In the genomic region with DNA sequence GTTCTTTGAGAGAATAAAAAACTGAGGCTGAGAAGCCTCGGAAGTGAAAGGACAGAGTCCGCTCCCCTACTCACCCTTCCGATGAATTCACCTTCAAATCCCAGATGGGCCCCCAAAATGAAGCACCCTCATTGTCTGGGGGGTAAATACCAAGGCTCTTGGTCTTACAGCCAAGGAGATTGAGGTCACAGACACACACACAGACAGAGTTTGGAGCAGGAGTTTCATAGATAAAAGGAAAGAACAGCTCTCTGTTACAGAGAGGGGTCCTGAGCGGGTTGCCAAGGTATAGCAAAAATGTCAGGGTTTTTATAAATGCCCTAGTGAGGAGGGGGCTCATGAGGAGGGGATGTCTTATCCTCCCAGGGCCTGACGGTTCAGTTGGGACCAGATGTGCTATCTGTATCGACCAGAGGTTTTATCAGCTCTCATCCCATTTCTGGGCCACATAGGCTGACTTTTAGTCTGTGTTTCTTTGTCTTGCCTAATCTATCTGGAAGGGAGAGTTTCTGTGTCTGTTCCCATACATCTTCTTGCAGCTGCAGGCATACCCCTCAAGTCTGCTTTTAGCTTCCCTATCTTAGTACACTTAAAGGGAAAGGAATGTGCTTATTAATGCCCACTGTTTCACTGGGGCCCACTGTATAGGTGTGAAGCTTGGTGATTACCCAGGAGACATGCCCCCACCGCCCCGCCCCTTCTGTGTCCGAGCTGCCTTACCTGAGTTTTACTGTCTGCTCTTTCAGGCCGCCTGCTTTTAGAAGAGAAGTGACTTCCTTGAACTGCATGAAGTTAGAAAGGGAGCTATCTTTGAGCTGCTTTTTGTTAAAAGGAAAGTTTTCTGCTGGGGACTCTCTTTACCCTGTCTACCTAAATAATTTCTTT, we compare ENCODE assay signal across 2 cellular contexts.
TF ChIP-seq lines count a peak whose summit lies in the region.

No MANE protein-coding gene starts in this region.

TF ChIP-seq in GM23338, 12 proteins besides CTCF, POLR2A, EP300 and RAD21:
- TF ChIP-seq, protein P1, sequence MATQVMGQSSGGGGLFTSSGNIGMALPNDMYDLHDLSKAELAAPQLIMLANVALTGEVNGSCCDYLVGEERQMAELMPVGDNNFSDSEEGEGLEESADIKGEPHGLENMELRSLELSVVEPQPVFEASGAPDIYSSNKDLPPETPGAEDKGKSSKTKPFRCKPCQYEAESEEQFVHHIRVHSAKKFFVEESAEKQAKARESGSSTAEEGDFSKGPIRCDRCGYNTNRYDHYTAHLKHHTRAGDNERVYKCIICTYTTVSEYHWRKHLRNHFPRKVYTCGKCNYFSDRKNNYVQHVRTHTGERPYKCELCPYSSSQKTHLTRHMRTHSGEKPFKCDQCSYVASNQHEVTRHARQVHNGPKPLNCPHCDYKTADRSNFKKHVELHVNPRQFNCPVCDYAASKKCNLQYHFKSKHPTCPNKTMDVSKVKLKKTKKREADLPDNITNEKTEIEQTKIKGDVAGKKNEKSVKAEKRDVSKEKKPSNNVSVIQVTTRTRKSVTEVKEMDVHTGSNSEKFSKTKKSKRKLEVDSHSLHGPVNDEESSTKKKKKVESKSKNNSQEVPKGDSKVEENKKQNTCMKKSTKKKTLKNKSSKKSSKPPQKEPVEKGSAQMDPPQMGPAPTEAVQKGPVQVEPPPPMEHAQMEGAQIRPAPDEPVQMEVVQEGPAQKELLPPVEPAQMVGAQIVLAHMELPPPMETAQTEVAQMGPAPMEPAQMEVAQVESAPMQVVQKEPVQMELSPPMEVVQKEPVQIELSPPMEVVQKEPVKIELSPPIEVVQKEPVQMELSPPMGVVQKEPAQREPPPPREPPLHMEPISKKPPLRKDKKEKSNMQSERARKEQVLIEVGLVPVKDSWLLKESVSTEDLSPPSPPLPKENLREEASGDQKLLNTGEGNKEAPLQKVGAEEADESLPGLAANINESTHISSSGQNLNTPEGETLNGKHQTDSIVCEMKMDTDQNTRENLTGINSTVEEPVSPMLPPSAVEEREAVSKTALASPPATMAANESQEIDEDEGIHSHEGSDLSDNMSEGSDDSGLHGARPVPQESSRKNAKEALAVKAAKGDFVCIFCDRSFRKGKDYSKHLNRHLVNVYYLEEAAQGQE (IDR thresholded peaks at IDR 0.05; ENCODE audit: unreplicated experiment) = no peak
- TF ChIP-seq CREB1 (CRISPR knock-in tag; IDR thresholded peaks at IDR 0.05; ENCODE audit: low read depth) = no peak
- no peak for TF ChIP-seq STAT1 (IDR thresholded peaks at IDR 0.05; ENCODE audit: unreplicated experiment)
- TF ChIP-seq ZNF114 (CRISPR knock-in tag; IDR thresholded peaks at IDR 0.05) = no peak

TF ChIP-seq in K562, 482 proteins besides CTCF, POLR2A, EP300 and RAD21 (continues in another document):
- TF ChIP-seq, protein P2, sequence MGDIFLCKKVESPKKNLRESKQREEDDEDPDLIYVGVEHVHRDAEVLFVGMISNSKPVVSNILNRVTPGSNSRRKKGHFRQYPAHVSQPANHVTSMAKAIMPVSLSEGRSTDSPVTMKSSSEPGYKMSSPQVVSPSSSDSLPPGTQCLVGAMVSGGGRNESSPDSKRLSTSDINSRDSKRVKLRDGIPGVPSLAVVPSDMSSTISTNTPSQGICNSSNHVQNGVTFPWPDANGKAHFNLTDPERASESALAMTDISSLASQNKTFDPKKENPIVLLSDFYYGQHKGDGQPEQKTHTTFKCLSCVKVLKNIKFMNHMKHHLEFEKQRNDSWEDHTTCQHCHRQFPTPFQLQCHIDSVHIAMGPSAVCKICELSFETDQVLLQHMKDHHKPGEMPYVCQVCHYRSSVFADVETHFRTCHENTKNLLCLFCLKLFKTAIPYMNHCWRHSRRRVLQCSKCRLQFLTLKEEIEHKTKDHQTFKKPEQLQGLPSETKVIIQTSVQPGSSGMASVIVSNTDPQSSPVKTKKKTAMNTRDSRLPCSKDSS (IDR thresholded peaks at IDR 0.05; ENCODE audit: low read depth, partially characterized antibody) = no peak
- TF ChIP-seq POLR2G (IDR thresholded peaks at IDR 0.05; ENCODE audit: low read depth, low read length) (no peak), FOXJ3 (CRISPR knock-in tag; IDR thresholded peaks at IDR 0.05) (no peak), ZNF436 (CRISPR knock-in tag; IDR thresholded peaks at IDR 0.05) (no peak), SNRNP70 (optimal IDR thresholded peaks at IDR 0.05; ENCODE audit: low read depth, low read length) (no peak), NONO (IDR thresholded peaks at IDR 0.05; ENCODE audit: low read depth in 2 of 2, low read length in 1 of 2) (no peak), STAT5A (IDR thresholded peaks at IDR 0.05; ENCODE audit: borderline replicate concordance, low read length) (peak; percentile 64; the same call in 1 of the 2 replicates), MEIS2 (IDR thresholded peaks at IDR 0.05; ENCODE audit: partially characterized antibody) (no peak), ZNF830 (CRISPR knock-in tag; IDR thresholded peaks at IDR 0.05) (no peak), SMARCE1 (IDR thresholded peaks at IDR 0.05) (peak; percentile 73; the same call in 1 of the 2 replicates), FOS (IDR thresholded peaks at IDR 0.05; ENCODE audit: extremely low read depth, insufficient read length) (no peak), TCF7L2 (IDR thresholded peaks at IDR 0.05; ENCODE audit: low read depth, low read length) (no peak), ZNF134 (CRISPR knock-in tag; conservative IDR thresholded peaks at IDR 0.05) (no peak), ZNF57 (CRISPR knock-in tag; IDR thresholded peaks at IDR 0.05) (no peak), HDAC2 (IDR thresholded peaks at IDR 0.05) (no peak), ZNF707 (CRISPR knock-in tag; conservative IDR thresholded peaks at IDR 0.05) (no peak), MAFK (IDR thresholded peaks at IDR 0.05; ENCODE audit: low read length) (no peak)
- TF ChIP-seq, protein P3, sequence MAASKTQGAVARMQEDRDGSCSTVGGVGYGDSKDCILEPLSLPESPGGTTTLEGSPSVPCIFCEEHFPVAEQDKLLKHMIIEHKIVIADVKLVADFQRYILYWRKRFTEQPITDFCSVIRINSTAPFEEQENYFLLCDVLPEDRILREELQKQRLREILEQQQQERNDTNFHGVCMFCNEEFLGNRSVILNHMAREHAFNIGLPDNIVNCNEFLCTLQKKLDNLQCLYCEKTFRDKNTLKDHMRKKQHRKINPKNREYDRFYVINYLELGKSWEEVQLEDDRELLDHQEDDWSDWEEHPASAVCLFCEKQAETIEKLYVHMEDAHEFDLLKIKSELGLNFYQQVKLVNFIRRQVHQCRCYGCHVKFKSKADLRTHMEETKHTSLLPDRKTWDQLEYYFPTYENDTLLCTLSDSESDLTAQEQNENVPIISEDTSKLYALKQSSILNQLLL (CRISPR knock-in tag; IDR thresholded peaks at IDR 0.05; ENCODE audit: borderline replicate concordance) = no peak
- TF ChIP-seq, protein P4, sequence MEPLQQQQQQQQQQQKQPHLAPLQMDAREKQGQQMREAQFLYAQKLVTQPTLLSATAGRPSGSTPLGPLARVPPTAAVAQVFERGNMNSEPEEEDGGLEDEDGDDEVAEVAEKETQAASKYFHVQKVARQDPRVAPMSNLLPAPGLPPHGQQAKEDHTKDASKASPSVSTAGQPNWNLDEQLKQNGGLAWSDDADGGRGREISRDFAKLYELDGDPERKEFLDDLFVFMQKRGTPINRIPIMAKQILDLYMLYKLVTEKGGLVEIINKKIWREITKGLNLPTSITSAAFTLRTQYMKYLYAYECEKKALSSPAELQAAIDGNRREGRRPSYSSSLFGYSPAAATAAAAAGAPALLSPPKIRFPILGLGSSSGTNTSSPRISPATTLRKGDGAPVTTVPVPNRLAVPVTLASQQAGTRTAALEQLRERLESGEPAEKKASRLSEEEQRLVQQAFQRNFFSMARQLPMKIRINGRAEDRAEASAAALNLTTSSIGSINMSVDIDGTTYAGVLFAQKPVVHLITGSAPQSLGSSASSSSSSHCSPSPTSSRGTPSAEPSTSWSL (CRISPR knock-in tag; IDR thresholded peaks at IDR 0.05; ENCODE audit: borderline replicate concordance) = 0 out of 2 replicates have a peak, but pooled peaks have one; percentile 5
- TF ChIP-seq, protein P5, sequence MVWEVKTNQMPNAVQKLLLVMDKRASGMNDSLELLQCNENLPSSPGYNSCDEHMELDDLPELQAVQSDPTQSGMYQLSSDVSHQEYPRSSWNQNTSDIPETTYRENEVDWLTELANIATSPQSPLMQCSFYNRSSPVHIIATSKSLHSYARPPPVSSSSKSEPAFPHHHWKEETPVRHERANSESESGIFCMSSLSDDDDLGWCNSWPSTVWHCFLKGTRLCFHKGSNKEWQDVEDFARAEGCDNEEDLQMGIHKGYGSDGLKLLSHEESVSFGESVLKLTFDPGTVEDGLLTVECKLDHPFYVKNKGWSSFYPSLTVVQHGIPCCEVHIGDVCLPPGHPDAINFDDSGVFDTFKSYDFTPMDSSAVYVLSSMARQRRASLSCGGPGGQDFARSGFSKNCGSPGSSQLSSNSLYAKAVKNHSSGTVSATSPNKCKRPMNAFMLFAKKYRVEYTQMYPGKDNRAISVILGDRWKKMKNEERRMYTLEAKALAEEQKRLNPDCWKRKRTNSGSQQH (CRISPR knock-in tag; IDR thresholded peaks at IDR 0.05) = no peak
- TF ChIP-seq, protein P6, sequence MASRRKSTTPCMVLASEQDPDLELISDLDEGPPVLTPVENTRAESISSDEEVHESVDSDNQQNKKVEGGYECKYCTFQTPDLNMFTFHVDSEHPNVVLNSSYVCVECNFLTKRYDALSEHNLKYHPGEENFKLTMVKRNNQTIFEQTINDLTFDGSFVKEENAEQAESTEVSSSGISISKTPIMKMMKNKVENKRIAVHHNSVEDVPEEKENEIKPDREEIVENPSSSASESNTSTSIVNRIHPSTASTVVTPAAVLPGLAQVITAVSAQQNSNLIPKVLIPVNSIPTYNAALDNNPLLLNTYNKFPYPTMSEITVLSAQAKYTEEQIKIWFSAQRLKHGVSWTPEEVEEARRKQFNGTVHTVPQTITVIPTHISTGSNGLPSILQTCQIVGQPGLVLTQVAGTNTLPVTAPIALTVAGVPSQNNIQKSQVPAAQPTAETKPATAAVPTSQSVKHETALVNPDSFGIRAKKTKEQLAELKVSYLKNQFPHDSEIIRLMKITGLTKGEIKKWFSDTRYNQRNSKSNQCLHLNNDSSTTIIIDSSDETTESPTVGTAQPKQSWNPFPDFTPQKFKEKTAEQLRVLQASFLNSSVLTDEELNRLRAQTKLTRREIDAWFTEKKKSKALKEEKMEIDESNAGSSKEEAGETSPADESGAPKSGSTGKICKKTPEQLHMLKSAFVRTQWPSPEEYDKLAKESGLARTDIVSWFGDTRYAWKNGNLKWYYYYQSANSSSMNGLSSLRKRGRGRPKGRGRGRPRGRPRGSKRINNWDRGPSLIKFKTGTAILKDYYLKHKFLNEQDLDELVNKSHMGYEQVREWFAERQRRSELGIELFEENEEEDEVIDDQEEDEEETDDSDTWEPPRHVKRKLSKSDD (conservative IDR thresholded peaks at IDR 0.05; ENCODE audit: low read length) = no peak
- TF ChIP-seq, protein P7, sequence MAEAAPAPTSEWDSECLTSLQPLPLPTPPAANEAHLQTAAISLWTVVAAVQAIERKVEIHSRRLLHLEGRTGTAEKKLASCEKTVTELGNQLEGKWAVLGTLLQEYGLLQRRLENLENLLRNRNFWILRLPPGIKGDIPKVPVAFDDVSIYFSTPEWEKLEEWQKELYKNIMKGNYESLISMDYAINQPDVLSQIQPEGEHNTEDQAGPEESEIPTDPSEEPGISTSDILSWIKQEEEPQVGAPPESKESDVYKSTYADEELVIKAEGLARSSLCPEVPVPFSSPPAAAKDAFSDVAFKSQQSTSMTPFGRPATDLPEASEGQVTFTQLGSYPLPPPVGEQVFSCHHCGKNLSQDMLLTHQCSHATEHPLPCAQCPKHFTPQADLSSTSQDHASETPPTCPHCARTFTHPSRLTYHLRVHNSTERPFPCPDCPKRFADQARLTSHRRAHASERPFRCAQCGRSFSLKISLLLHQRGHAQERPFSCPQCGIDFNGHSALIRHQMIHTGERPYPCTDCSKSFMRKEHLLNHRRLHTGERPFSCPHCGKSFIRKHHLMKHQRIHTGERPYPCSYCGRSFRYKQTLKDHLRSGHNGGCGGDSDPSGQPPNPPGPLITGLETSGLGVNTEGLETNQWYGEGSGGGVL (CRISPR knock-in tag; IDR thresholded peaks at IDR 0.05) = no peak
- TF ChIP-seq, protein P8, sequence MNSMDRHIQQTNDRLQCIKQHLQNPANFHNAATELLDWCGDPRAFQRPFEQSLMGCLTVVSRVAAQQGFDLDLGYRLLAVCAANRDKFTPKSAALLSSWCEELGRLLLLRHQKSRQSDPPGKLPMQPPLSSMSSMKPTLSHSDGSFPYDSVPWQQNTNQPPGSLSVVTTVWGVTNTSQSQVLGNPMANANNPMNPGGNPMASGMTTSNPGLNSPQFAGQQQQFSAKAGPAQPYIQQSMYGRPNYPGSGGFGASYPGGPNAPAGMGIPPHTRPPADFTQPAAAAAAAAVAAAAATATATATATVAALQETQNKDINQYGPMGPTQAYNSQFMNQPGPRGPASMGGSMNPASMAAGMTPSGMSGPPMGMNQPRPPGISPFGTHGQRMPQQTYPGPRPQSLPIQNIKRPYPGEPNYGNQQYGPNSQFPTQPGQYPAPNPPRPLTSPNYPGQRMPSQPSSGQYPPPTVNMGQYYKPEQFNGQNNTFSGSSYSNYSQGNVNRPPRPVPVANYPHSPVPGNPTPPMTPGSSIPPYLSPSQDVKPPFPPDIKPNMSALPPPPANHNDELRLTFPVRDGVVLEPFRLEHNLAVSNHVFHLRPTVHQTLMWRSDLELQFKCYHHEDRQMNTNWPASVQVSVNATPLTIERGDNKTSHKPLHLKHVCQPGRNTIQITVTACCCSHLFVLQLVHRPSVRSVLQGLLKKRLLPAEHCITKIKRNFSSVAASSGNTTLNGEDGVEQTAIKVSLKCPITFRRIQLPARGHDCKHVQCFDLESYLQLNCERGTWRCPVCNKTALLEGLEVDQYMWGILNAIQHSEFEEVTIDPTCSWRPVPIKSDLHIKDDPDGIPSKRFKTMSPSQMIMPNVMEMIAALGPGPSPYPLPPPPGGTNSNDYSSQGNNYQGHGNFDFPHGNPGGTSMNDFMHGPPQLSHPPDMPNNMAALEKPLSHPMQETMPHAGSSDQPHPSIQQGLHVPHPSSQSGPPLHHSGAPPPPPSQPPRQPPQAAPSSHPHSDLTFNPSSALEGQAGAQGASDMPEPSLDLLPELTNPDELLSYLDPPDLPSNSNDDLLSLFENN (IDR thresholded peaks at IDR 0.05; ENCODE audit: low read depth in 2 of 2, low read length in 2 of 2) = peak in 1 of 2 experiments; percentile 42; a peak in 1 of 4 replicates
- TF ChIP-seq, protein P9, sequence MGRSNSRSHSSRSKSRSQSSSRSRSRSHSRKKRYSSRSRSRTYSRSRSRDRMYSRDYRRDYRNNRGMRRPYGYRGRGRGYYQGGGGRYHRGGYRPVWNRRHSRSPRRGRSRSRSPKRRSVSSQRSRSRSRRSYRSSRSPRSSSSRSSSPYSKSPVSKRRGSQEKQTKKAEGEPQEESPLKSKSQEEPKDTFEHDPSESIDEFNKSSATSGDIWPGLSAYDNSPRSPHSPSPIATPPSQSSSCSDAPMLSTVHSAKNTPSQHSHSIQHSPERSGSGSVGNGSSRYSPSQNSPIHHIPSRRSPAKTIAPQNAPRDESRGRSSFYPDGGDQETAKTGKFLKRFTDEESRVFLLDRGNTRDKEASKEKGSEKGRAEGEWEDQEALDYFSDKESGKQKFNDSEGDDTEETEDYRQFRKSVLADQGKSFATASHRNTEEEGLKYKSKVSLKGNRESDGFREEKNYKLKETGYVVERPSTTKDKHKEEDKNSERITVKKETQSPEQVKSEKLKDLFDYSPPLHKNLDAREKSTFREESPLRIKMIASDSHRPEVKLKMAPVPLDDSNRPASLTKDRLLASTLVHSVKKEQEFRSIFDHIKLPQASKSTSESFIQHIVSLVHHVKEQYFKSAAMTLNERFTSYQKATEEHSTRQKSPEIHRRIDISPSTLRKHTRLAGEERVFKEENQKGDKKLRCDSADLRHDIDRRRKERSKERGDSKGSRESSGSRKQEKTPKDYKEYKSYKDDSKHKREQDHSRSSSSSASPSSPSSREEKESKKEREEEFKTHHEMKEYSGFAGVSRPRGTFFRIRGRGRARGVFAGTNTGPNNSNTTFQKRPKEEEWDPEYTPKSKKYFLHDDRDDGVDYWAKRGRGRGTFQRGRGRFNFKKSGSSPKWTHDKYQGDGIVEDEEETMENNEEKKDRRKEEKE (IDR thresholded peaks at IDR 0.05; ENCODE audit: borderline replicate concordance in 1 of 2, control insufficient read depth in 1 of 2, low read depth in 2 of 2, low read length in 1 of 2) = no peak
